8 cellular contexts compared by ENCODE assay signal in genomic region chr14:74804219-74804825, GRCh38. TPM values are rescaled to one million over a fixed set of nuclear protein-coding genes. Genes with fewer than 3 reads are reported as not detected.
DNase-seq lines count a peak whose midpoint lies in the region; ATAC-seq, FAIRE-seq and TF ChIP-seq lines count a peak whose summit lies in the region.

No MANE protein-coding gene starts in this region.

- H3K4me1 ChIP-seq in vagina, result no peaks in the 10 kb centered on the region

- FAIRE-seq in RCC 7860 (lab: Jason Lieb, UNC), result no peak

- no peak overlapping the region for H3K4me3 Mint-ChIP-seq in neural crest cell

- TF ChIP-seq CTCF in AG09309 (IDR thresholded peaks at IDR 0.05; ENCODE audit: control insufficient read depth, insufficient read depth, low read depth, low read length, missing control alignments) (peak; percentile 77), GM12864 (IDR thresholded peaks at IDR 0.05; ENCODE audit: low read depth, low read length, missing control alignments) (peak; percentile 57), neural crest cell (conservative IDR thresholded peaks at IDR 0.05) (peak; percentile 48), vagina (IDR thresholded peaks at IDR 0.05) (peak in 1 of 3 experiments; percentile 28)

- ATAC-seq in HG03571 (IDR thresholded peaks at IDR 0.05; ENCODE audit: unreplicated experiment), result no peak

- no peaks in the 10 kb centered on the region for H3K9me3 ChIP-seq in vagina

- H3K27me3 Mint-ChIP-seq in neural crest cell (ENCODE audit: low read depth), result no peaks in the 10 kb centered on the region

- H3K27ac ChIP-seq in vagina, result no peak overlapping the region

- H3K27me3 ChIP-seq in vagina, result no peaks in the 10 kb centered on the region

- H3K36me3 ChIP-seq in vagina, result peaks cover 0 to 47% of the 10 kb centered on the region in 2 donors

- no peaks in the 10 kb centered on the region for H3K4me1 Mint-ChIP-seq in neural crest cell

- no peak for TF ChIP-seq POLR2A in vagina (IDR thresholded peaks at IDR 0.05)

- no peaks in the 10 kb centered on the region for H3K9me3 Mint-ChIP-seq in neural crest cell

- peaks cover 18% of the 10 kb centered on the region for H3K36me3 Mint-ChIP-seq in neural crest cell (ENCODE audit: low read depth)

- no peak overlapping the region for H3K27ac Mint-ChIP-seq in neural crest cell (ENCODE audit: unreplicated experiment)

- intact Hi-C loops in vagina (cut with DNase I), result no loop called here

- H3K4me3 ChIP-seq in AG09309 (ENCODE audit: control insufficient read depth, low read depth, low read length), result no peak overlapping the region
- no peak overlapping the region for H3K4me3 ChIP-seq in GM12864 (ENCODE audit: low read depth, low read length)
- H3K4me3 ChIP-seq in vagina, result no peak overlapping the region

- peak; percentile 20 for DNase-seq in AG09309 (ENCODE audit: low read depth)
- DNase-seq in GM12864 (ENCODE audit: low read depth), result peak; percentile 8
- DNase-seq in RCC 7860 (ENCODE audit: low spot score), result peak; percentile 7
- DNase-seq in effector CD4-positive, alpha-beta T cell, result peak; percentile 15
- DNase-seq in neural crest cell (ENCODE audit: low read depth, low spot score), result no peak
- no peak for DNase-seq in stimulated activated CD4-positive, alpha-beta T cell treated with anti-CD3 and anti-CD28 coated beads, Interleukin-2, amount 100 ng/mL, for 24 hours
- DNase-seq in vagina (ENCODE audit: extremely low spot score in 2 of 2), result no peak

RNA-seq across cellular contexts. Expression of gene YLPM1, which starts 41.2 kb away (rescaled TPM):
- total RNA-seq in neural crest cell (115 and 120 TPM in 2 replicates), vagina (50.3 TPM)

Comparison
In these comparisons a context has a peak if more than half of its experiments do, and no peak if none do; other contexts are left out.
1. DNase-seq: peak in AG09309 (single experiment), GM12864 (single experiment), RCC 7860 (single experiment) and effector CD4-positive, alpha-beta T cell (single experiment); none in neural crest cell (single experiment), stimulated activated CD4-positive, alpha-beta T cell treated with anti-CD3 and anti-CD28 coated beads, Interleukin-2, amount 100 ng/mL, for 24 hours (0 of 2) and vagina (0 of 2).